In the genomic region with DNA sequence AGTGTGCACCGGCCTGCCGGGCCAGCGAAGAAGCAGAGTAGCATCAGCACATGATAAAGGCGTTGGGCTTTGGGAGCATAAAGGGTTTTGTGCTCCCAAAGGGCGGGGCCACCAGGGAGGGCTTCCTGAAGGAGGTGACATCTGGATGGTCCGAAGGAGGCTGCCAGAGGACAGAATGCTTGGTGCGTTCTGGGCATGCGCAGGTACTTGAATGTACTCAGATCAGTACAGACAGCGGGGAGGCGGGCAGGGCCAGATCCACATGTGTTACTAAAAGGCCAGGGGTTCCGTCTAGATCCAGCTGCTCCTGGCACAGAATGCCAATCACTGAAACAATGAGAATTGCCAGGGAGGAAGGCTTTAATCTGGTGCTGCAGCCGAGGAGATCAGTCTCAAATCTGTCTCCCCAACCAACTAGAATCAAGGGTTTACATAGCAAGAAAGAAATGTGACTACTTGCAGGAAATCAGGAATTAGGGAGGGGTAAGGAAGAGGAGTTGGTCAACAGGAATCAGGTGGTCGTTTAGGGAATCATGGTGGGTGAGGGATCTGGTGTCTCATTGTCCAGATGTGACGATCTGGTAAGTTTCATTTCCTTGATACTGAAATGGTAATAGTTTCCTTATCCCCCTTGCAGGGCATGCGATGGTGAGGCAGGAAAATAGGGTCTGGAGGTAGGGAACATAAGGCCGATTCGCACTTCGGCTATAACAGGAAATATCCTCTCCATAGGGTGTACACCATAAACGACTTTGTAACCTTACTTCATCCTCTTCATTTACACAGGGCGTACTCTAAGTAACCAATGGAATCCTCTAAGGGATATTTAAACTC, we compare ENCODE assay signal across 8 cellular contexts. TPM values are rescaled to one million over a fixed set of nuclear protein-coding genes. Genes with fewer than 3 reads are reported as not detected.
DNase-seq lines count a peak whose midpoint lies in the region; ATAC-seq and TF ChIP-seq lines count a peak whose summit lies in the region.

LRRC34 (minus strand) TSS at position 61 of the 834 bp plus-strand sequence. CDS start 356 bp downstream, outside the sequence.
LRRIQ4 (plus strand) TSS at position 27 of the 834 bp plus-strand sequence. CDS start 9,052 bp downstream, outside the sequence.

- intact Hi-C loops in MCF 10A (cut with micrococcal nuclease): no loop called here

- no peak within 1 kb of the TSS for H3K27ac Mint-ChIP-seq in MCF 10A (ENCODE audit: low read depth, unreplicated experiment)

- BruUV-seq in MCF 10A (replicated peaks; lab: Mats Ljungman, UMichigan): no TSS peak

- H3K27me3 Mint-ChIP-seq in MCF 10A (ENCODE audit: insufficient read depth, unreplicated experiment): no peaks in the 10 kb centered on the region

- peak; percentile 59 for DNase-seq in GM04504 (ENCODE audit: low read depth)
- peak; percentile 83 for DNase-seq in NCI-H1436 treated with DMSO at 0.1 percent for 48 hours (lab: John Stamatoyannopoulos, UW)
- peak; percentile 18 for DNase-seq in T-helper 22 cell (ENCODE audit: low read depth)
- no peak for DNase-seq in MCF 10A (ENCODE audit: unreplicated experiment)
- peak; percentile 67 for DNase-seq in inferior parietal cortex (ENCODE audit: extremely low spot score)
- peak; percentile 46 to 80 for DNase-seq in stimulated activated CD4-positive, alpha-beta T cell treated with anti-CD3 and anti-CD28 coated beads, Interleukin-12 subunit alpha, Interleukin-12 subunit beta, amount 100 ng/mL, for 24 hours (ENCODE audit: low read depth in 2 of 2)
- no peak for DNase-seq in cortex of kidney (lab: John Stamatoyannopoulos, UW)

- H3K4me3 Mint-ChIP-seq in MCF 10A (ENCODE audit: unreplicated experiment): peak within 1 kb of the TSS; percentile 43

- H3K4me1 Mint-ChIP-seq in MCF 10A (ENCODE audit: insufficient read depth, unreplicated experiment): peaks cover 6% of the 10 kb centered on the region

- TF ChIP-seq CTCF in MCF 10A (IDR thresholded peaks at IDR 0.05; ENCODE audit: unreplicated experiment): no peak

- H3K9me3 Mint-ChIP-seq in MCF 10A (ENCODE audit: unreplicated experiment): peaks cover 10% of the 10 kb centered on the region

- POLR2A ChIA-PET in MCF 10A (lab: Yijun Ruan, JAX): no interaction called here

- peak; percentile 57 for ATAC-seq in HG02588 (IDR thresholded peaks at IDR 0.05; ENCODE audit: unreplicated experiment)

- CTCF ChIA-PET in MCF 10A (lab: Yijun Ruan, JAX): interaction anchor here (0.7 kb wide), 1 partner anchor 87 kb away, joined by 3 read pairs; no protein-coding TSS in a partner anchor

- no peaks in the 10 kb centered on the region for H3K36me3 Mint-ChIP-seq in MCF 10A (ENCODE audit: insufficient read depth, unreplicated experiment)

RNA-seq across cellular contexts. Expression of gene LRRC34, which starts in this region (rescaled TPM):
- total RNA-seq in MCF 10A (2022): not detected in 2 replicates

RNA-seq across cellular contexts. Expression of gene LRRIQ4, which starts in this region (rescaled TPM):
- total RNA-seq in MCF 10A (2022): not detected in 2 replicates

Comparison
In these comparisons a context has a peak if more than half of its experiments do, and no peak if none do; other contexts are left out.
1. DNase-seq: peak in GM04504 (single experiment), NCI-H1436 treated with DMSO at 0.1 percent for 48 hours (single experiment), T-helper 22 cell (single experiment), inferior parietal cortex (single experiment) and stimulated activated CD4-positive, alpha-beta T cell treated with anti-CD3 and anti-CD28 coated beads, Interleukin-12 subunit alpha, Interleukin-12 subunit beta, amount 100 ng/mL, for 24 hours (2 of 2); none in MCF 10A (single experiment) and cortex of kidney (single experiment).